ENCODE assay signal across 8 cellular contexts in genomic region chr6:152185158-152185574, GRCh38.
DNase-seq lines count a peak whose midpoint lies in the region; ATAC-seq and TF ChIP-seq lines count a peak whose summit lies in the region.

No MANE protein-coding gene starts in this region.

- TF ChIP-seq CTCF in tibial nerve (IDR thresholded peaks at IDR 0.05) = no peak
- TF ChIP-seq CTCF in GM13977 (IDR thresholded peaks at IDR 0.05; ENCODE audit: extremely low read depth, insufficient read depth, missing control alignments) = no peak

- no peaks in the 10 kb centered on the region for H3K9me3 Mint-ChIP-seq in effector memory CD8-positive, alpha-beta T cell

- peaks cover 0 to 38% (median 0%) of the 10 kb centered on the region in 3 donors for H3K36me3 ChIP-seq in tibial nerve

- ATAC-seq in GM18502 (IDR thresholded peaks at IDR 0.05; ENCODE audit: poor library complexity, unreplicated experiment) (peak; percentile 75), GM21423 (IDR thresholded peaks at IDR 0.05; ENCODE audit: unreplicated experiment) (peak; percentile 81), HG03469 (IDR thresholded peaks at IDR 0.05; ENCODE audit: unreplicated experiment) (peak; percentile 79)
- ATAC-seq in effector memory CD8-positive, alpha-beta T cell (replicated peaks) = peak; percentile 68

- DNase-seq in effector memory CD8-positive, alpha-beta T cell = peak in 1 of 3 experiments; percentile 39
- no peak for DNase-seq in hypothalamus (lab: John Stamatoyannopoulos, UW)
- no peak for DNase-seq in hepatic stellate cell (ENCODE audit: low spot score)
- no peak for DNase-seq in tibial nerve (ENCODE audit: low spot score in 2 of 2)
- DNase-seq in GM13977 (ENCODE audit: low spot score) = no peak

- no peak overlapping the region for H3K4me3 ChIP-seq in tibial nerve

- WGBS in tibial nerve, 2 donors = 85 to 96% methylated on average over 4 of the region's 4 CpGs

- peaks cover 44 to 74% of the 10 kb centered on the region in 2 donors for H3K4me1 Mint-ChIP-seq in effector memory CD8-positive, alpha-beta T cell (ENCODE audit: low read depth in 2 of 2)

- peak overlapping the region; percentile 86 to 87 for H3K4me3 Mint-ChIP-seq in effector memory CD8-positive, alpha-beta T cell

- no peak for TF ChIP-seq EP300 in tibial nerve (IDR thresholded peaks at IDR 0.05)

- no peaks in the 10 kb centered on the region for H3K27me3 ChIP-seq in tibial nerve

- in situ Hi-C loops in GM13977 (cut with MboI; ENCODE audit: low pct_unique_long_range_greater_than_20kb, low sequenced_read_pairs, unreplicated experiment) = no loop called here

- no peak for TF ChIP-seq POLR2A in tibial nerve (IDR thresholded peaks at IDR 0.05)

- H3K27me3 Mint-ChIP-seq in effector memory CD8-positive, alpha-beta T cell = no peaks in the 10 kb centered on the region

- no peaks in the 10 kb centered on the region for H3K9me3 ChIP-seq in tibial nerve

- peak overlapping the region in 1 of 4 donors; percentile 69 for H3K27ac ChIP-seq in tibial nerve

- H3K36me3 Mint-ChIP-seq in effector memory CD8-positive, alpha-beta T cell (ENCODE audit: insufficient read depth) = peaks cover 28% of the 10 kb centered on the region

- H3K4me1 ChIP-seq in tibial nerve = no peaks in the 10 kb centered on the region

- peak overlapping the region; percentile 95 to 98 for H3K27ac Mint-ChIP-seq in effector memory CD8-positive, alpha-beta T cell
